1 cellular context compared by ENCODE assay signal in genomic region chr6:11367638-11368199, GRCh38.
TF ChIP-seq lines count a peak whose summit lies in the region.

No MANE protein-coding gene starts in this region.

TF ChIP-seq in HepG2, 621 proteins besides CTCF, POLR2A, EP300 and RAD21 (continued from another document and continues in another):
- TF ChIP-seq FOXP4 (CRISPR knock-in tag; IDR thresholded peaks at IDR 0.05) (peak; percentile 91), RFX1 (IDR thresholded peaks at IDR 0.05) (no peak), ZNF44 (CRISPR knock-in tag; IDR thresholded peaks at IDR 0.05) (no peak), KMT2B (CRISPR knock-in tag; IDR thresholded peaks at IDR 0.05) (no peak; the same call in 1 of the 2 replicates), ZNF83 (CRISPR knock-in tag; IDR thresholded peaks at IDR 0.05; ENCODE audit: borderline replicate concordance) (peak; percentile 85; the same call in 1 of the 2 replicates), TBX3 (IDR thresholded peaks at IDR 0.05; ENCODE audit: borderline replicate concordance) (peak; percentile 95), LBX2 (CRISPR knock-in tag; IDR thresholded peaks at IDR 0.05; ENCODE audit: borderline replicate concordance) (no peak), ZNF761 (CRISPR knock-in tag; conservative IDR thresholded peaks at IDR 0.05) (0 out of 2 replicates have a peak, but pooled peaks have one; percentile 54), ZNF138 (CRISPR knock-in tag; IDR thresholded peaks at IDR 0.05; ENCODE audit: low read depth) (0 out of 2 replicates have a peak, but pooled peaks have one; percentile 2), ZUFSP (CRISPR knock-in tag; IDR thresholded peaks at IDR 0.05; ENCODE audit: borderline replicate concordance) (no peak), CBFB (CRISPR knock-in tag; IDR thresholded peaks at IDR 0.05) (no peak; the same call in none of the 2 replicates), ZFP41 (CRISPR knock-in tag; IDR thresholded peaks at IDR 0.05; ENCODE audit: borderline replicate concordance) (no peak), U2AF1 (optimal IDR thresholded peaks at IDR 0.05; ENCODE audit: low read depth, low read length) (no peak), ZNF607 (CRISPR knock-in tag; IDR thresholded peaks at IDR 0.05; ENCODE audit: borderline replicate concordance) (peak; percentile 87; the same call in 1 of the 2 replicates), ZNF713 (CRISPR knock-in tag; IDR thresholded peaks at IDR 0.05) (peak; percentile 45; the same call in 1 of the 2 replicates), E2F2 (CRISPR knock-in tag; IDR thresholded peaks at IDR 0.05; ENCODE audit: borderline replicate concordance) (no peak), POLR2AphosphoS2 (IDR thresholded peaks at IDR 0.05; ENCODE audit: low read depth, low read length) (no peak), TSC22D2 (CRISPR knock-in tag; IDR thresholded peaks at IDR 0.05; ENCODE audit: borderline replicate concordance) (peak; percentile 92; the same call in 1 of the 2 replicates), ZNF282 (IDR thresholded peaks at IDR 0.05; ENCODE audit: partially characterized antibody) (no peak), ZSCAN25 (CRISPR knock-in tag; IDR thresholded peaks at IDR 0.05) (peak; percentile 70), FOXO1 (CRISPR knock-in tag; IDR thresholded peaks at IDR 0.05) (peak; percentile 88), ZBTB38 (CRISPR knock-in tag; IDR thresholded peaks at IDR 0.05) (peak; percentile 96), MTERF4 (CRISPR knock-in tag; IDR thresholded peaks at IDR 0.05) (no peak), ZNF318 (CRISPR knock-in tag; IDR thresholded peaks at IDR 0.05) (no peak; the same call in 1 of the 2 replicates), PREB (CRISPR knock-in tag; IDR thresholded peaks at IDR 0.05) (no peak), SSRP1 (CRISPR knock-in tag; IDR thresholded peaks at IDR 0.05) (0 out of 2 replicates have a peak, but pooled peaks have one; percentile 24), GPBP1L1 (CRISPR knock-in tag; IDR thresholded peaks at IDR 0.05) (no peak), ZNF224 (CRISPR knock-in tag; IDR thresholded peaks at IDR 0.05) (no peak; the same call in 1 of the 2 replicates), IRF2 (CRISPR knock-in tag; IDR thresholded peaks at IDR 0.05) (peak; percentile 99)
- TF ChIP-seq, protein P1, sequence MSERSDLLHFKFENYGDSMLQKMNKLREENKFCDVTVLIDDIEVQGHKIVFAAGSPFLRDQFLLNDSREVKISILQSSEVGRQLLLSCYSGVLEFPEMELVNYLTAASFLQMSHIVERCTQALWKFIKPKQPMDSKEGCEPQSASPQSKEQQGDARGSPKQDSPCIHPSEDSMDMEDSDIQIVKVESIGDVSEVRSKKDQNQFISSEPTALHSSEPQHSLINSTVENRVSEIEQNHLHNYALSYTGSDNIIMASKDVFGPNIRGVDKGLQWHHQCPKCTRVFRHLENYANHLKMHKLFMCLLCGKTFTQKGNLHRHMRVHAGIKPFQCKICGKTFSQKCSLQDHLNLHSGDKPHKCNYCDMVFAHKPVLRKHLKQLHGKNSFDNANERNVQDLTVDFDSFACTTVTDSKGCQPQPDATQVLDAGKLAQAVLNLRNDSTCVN (CRISPR knock-in tag; IDR thresholded peaks at IDR 0.05; ENCODE audit: borderline replicate concordance), result peak; percentile 39; the same call in 1 of the 2 replicates
- TF ChIP-seq, protein P2, sequence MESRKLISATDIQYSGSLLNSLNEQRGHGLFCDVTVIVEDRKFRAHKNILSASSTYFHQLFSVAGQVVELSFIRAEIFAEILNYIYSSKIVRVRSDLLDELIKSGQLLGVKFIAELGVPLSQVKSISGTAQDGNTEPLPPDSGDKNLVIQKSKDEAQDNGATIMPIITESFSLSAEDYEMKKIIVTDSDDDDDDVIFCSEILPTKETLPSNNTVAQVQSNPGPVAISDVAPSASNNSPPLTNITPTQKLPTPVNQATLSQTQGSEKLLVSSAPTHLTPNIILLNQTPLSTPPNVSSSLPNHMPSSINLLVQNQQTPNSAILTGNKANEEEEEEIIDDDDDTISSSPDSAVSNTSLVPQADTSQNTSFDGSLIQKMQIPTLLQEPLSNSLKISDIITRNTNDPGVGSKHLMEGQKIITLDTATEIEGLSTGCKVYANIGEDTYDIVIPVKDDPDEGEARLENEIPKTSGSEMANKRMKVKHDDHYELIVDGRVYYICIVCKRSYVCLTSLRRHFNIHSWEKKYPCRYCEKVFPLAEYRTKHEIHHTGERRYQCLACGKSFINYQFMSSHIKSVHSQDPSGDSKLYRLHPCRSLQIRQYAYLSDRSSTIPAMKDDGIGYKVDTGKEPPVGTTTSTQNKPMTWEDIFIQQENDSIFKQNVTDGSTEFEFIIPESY (CRISPR knock-in tag; IDR thresholded peaks at IDR 0.05), result peak; percentile 83
- TF ChIP-seq, protein P3, sequence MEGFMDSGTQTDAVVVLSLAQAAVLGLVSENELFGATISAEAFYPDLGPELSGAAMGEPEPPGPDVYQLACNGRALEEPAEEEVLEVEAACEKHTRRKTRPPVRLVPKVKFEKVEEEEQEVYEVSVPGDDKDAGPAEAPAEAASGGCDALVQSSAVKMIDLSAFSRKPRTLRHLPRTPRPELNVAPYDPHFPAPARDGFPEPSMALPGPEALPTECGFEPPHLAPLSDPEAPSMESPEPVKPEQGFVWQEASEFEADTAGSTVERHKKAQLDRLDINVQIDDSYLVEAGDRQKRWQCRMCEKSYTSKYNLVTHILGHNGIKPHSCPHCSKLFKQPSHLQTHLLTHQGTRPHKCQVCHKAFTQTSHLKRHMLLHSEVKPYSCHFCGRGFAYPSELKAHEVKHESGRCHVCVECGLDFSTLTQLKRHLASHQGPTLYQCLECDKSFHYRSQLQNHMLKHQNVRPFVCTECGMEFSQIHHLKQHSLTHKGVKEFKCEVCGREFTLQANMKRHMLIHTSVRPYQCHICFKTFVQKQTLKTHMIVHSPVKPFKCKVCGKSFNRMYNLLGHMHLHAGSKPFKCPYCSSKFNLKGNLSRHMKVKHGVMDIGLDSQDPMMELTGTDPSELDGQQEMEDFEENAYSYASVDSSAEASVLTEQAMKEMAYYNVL (CRISPR knock-in tag; IDR thresholded peaks at IDR 0.05; ENCODE audit: borderline replicate concordance), result peak; percentile 91; the same call in 1 of the 2 replicates
